29 cellular contexts compared by ENCODE assay signal in genomic region chr6:72521684-72522083, GRCh38.
"Had no signal": no experiment of that assay in that cellular context is flagged by ENCODE, and none has a peak within 500 bp of the region (broad histone marks: within the 10 kb centered on the region; RNA-seq: fewer than 3 reads in every experiment).

No MANE protein-coding gene starts in this region.

- ATAC-seq: stimulated activated effector memory CD8-positive, alpha-beta T cell treated with anti-CD3 and anti-CD28 coated beads, Interleukin-12 subunit alpha, Interleukin-12 subunit beta, amount 100 ng/mL, for 72 hours; stimulated activated memory B cell treated with anti-CD40 and anti-IgM and Interleukin-4, amounts not matched to agents 10 μg/mL and 1 μg/mL and 100 μg/mL, for 72 hours; stimulated activated naive B cell treated with anti-CD40 and anti-IgM and Interleukin-4, amounts not matched to agents 10 μg/mL and 1 μg/mL and 100 μg/mL, for 72 hours; stimulated activated naive CD8-positive, alpha-beta T cell treated with anti-CD3 and anti-CD28 coated beads, Interleukin-15, amount 100 ng/mL, for 72 hours; stimulated activated naive CD8-positive, alpha-beta T cell treated with anti-CD3 and anti-CD28 coated beads, Interleukin-15, Interleukin-2, amounts not matched to agents 100 U/mL and 50 U/mL, for 24 hours; upper lobe of right lung had no signal

- H3K27ac Mint-ChIP-seq: stimulated activated effector memory CD8-positive, alpha-beta T cell treated with anti-CD3 and anti-CD28 coated beads, Interleukin-12 subunit alpha, Interleukin-12 subunit beta, amount 100 ng/mL, for 72 hours; stimulated activated memory B cell treated with anti-CD40 and anti-IgM and Interleukin-4, amounts not matched to agents 10 μg/mL and 1 μg/mL and 100 μg/mL, for 72 hours; stimulated activated naive B cell treated with anti-CD40 and anti-IgM and Interleukin-4, amounts not matched to agents 10 μg/mL and 1 μg/mL and 100 μg/mL, for 72 hours; stimulated activated naive CD8-positive, alpha-beta T cell treated with anti-CD3 and anti-CD28 coated beads, Interleukin-15, amount 100 ng/mL, for 72 hours; stimulated activated naive CD8-positive, alpha-beta T cell treated with anti-CD3 and anti-CD28 coated beads, Interleukin-15, Interleukin-2, amounts not matched to agents 100 ng/mL and 50 ng/mL, for 24 hours; type B pancreatic cell had no signal

- H3K4me1 ChIP-seq: stomach, suprapubic skin, testis, thyroid gland, tibial artery, tibial nerve, transverse colon, upper lobe of left lung, upper lobe of right lung, uterus, vagina had no signal

- H3K27ac ChIP-seq: stomach, suprapubic skin, testis, thoracic aorta, thyroid gland, tibial artery, tibial nerve, transverse colon, upper lobe of left lung, upper lobe of right lung, uterus, vagina had no signal

- H3K4me3 Mint-ChIP-seq: stimulated activated effector memory CD8-positive, alpha-beta T cell treated with anti-CD3 and anti-CD28 coated beads, Interleukin-12 subunit alpha, Interleukin-12 subunit beta, amount 100 ng/mL, for 72 hours; stimulated activated memory B cell treated with anti-CD40 and anti-IgM and Interleukin-4, amounts not matched to agents 10 μg/mL and 1 μg/mL and 100 μg/mL, for 72 hours; stimulated activated naive B cell treated with anti-CD40 and anti-IgM and Interleukin-4, amounts not matched to agents 10 μg/mL and 1 μg/mL and 100 μg/mL, for 72 hours; stimulated activated naive CD8-positive, alpha-beta T cell treated with anti-CD3 and anti-CD28 coated beads, Interleukin-15, amount 100 ng/mL, for 72 hours; stimulated activated naive CD8-positive, alpha-beta T cell treated with anti-CD3 and anti-CD28 coated beads, Interleukin-15, Interleukin-2, amounts not matched to agents 100 ng/mL and 50 ng/mL, for 24 hours; type B pancreatic cell had no signal

- H3K27me3 ChIP-seq: stomach, suprapubic skin, testis, thyroid gland, tibial artery, tibial nerve, transverse colon, upper lobe of left lung, upper lobe of right lung, uterus, vagina had no signal

- DNase-seq: stimulated activated CD4-positive, alpha-beta T cell treated with anti-CD3 and anti-CD28 coated beads, Interleukin-2, amount 100 ng/mL, for 48 hours; stimulated activated CD4-positive, alpha-beta T cell treated with anti-CD3 and anti-CD28 coated beads, Interleukin-4, amount 100 ng/mL, for 1 hour; stimulated activated CD4-positive, alpha-beta T cell treated with anti-CD3 and anti-CD28 coated beads, Interleukin-4, amount 100 ng/mL, for 24 hours; stimulated activated CD4-positive, alpha-beta T cell treated with anti-CD3 and anti-CD28 coated beads, Interleukin-4, amount 100 ng/mL, for 4 hours; stimulated activated CD8-positive, alpha-beta memory T cell treated with anti-CD3 and anti-CD28 coated beads, Interleukin-4, amount 100 ng/mL, for 48 hours; stimulated activated naive B cell treated with anti-CD40 and anti-IgM and Interleukin-4, amounts not matched to agents 10 μg/mL and 1 μg/mL and 100 μg/mL, for 72 hours; stimulated activated naive CD4-positive, alpha-beta T cell; stimulated activated naive CD4-positive, alpha-beta T cell treated with Interleukin-2 at 50 U/mL for 16 hours; stimulated activated naive CD8-positive, alpha-beta T cell treated with anti-CD3 and anti-CD28 coated beads, Interleukin-15, amount 100 ng/mL, for 72 hours; stimulated activated naive CD8-positive, alpha-beta T cell treated with anti-CD3 and anti-CD28 coated beads, Interleukin-15, Interleukin-2, amounts not matched to agents 100 U/mL and 50 U/mL, for 24 hours; stomach; substantia nigra; testis; thyroid gland; tibial artery; transverse colon; trophoblast cell; upper lobe of left lung; upper lobe of right lung; uterus had no signal

- H3K9me3 Mint-ChIP-seq: stimulated activated effector memory CD8-positive, alpha-beta T cell treated with anti-CD3 and anti-CD28 coated beads, Interleukin-12 subunit alpha, Interleukin-12 subunit beta, amount 100 ng/mL, for 72 hours; stimulated activated memory B cell treated with anti-CD40 and anti-IgM and Interleukin-4, amounts not matched to agents 10 μg/mL and 1 μg/mL and 100 μg/mL, for 72 hours; stimulated activated naive B cell treated with anti-CD40 and anti-IgM and Interleukin-4, amounts not matched to agents 10 μg/mL and 1 μg/mL and 100 μg/mL, for 72 hours; stimulated activated naive CD8-positive, alpha-beta T cell treated with anti-CD3 and anti-CD28 coated beads, Interleukin-15, amount 100 ng/mL, for 72 hours; stimulated activated naive CD8-positive, alpha-beta T cell treated with anti-CD3 and anti-CD28 coated beads, Interleukin-15, Interleukin-2, amounts not matched to agents 100 ng/mL and 50 ng/mL, for 24 hours; type B pancreatic cell had no signal

- H3K9me3 ChIP-seq: stomach, suprapubic skin, testis, thoracic aorta, thyroid gland, tibial artery, tibial nerve, transverse colon, upper lobe of left lung, upper lobe of right lung, uterus, vagina had no signal

- H3K36me3 Mint-ChIP-seq: stimulated activated effector memory CD8-positive, alpha-beta T cell treated with anti-CD3 and anti-CD28 coated beads, Interleukin-12 subunit alpha, Interleukin-12 subunit beta, amount 100 ng/mL, for 72 hours; stimulated activated memory B cell treated with anti-CD40 and anti-IgM and Interleukin-4, amounts not matched to agents 10 μg/mL and 1 μg/mL and 100 μg/mL, for 72 hours; stimulated activated naive B cell treated with anti-CD40 and anti-IgM and Interleukin-4, amounts not matched to agents 10 μg/mL and 1 μg/mL and 100 μg/mL, for 72 hours; type B pancreatic cell had no signal

- H3K4me3 ChIP-seq: stomach, suprapubic skin, testis, thoracic aorta, thyroid gland, tibial artery, tibial nerve, transverse colon, upper lobe of left lung, upper lobe of right lung, uterus, vagina had no signal

- H3K4me1 Mint-ChIP-seq: stimulated activated effector memory CD8-positive, alpha-beta T cell treated with anti-CD3 and anti-CD28 coated beads, Interleukin-12 subunit alpha, Interleukin-12 subunit beta, amount 100 ng/mL, for 72 hours; stimulated activated naive B cell treated with anti-CD40 and anti-IgM and Interleukin-4, amounts not matched to agents 10 μg/mL and 1 μg/mL and 100 μg/mL, for 72 hours; stimulated activated naive CD8-positive, alpha-beta T cell treated with anti-CD3 and anti-CD28 coated beads, Interleukin-15, amount 100 ng/mL, for 72 hours had no signal

- FAIRE-seq: urothelium cell line had no signal

- H3K27me3 Mint-ChIP-seq: stimulated activated naive CD8-positive, alpha-beta T cell treated with anti-CD3 and anti-CD28 coated beads, Interleukin-15, amount 100 ng/mL, for 72 hours had no signal

- H3K36me3 ChIP-seq: stomach, suprapubic skin, thoracic aorta, thyroid gland, tibial artery, tibial nerve, transverse colon, upper lobe of left lung, upper lobe of right lung, uterus, vagina had no signal
